Comparison of ENCODE assay signal across 26 cellular contexts in genomic region chr2:129491251-129491817, GRCh38.
"Had no signal": no experiment of that assay in that cellular context is flagged by ENCODE, and none has a peak within 500 bp of the region (broad histone marks: within the 10 kb centered on the region; RNA-seq: fewer than 3 reads in every experiment).

No MANE protein-coding gene starts in this region.

- H3K9me3 Mint-ChIP-seq: T-helper 1 cell treated with Interleukin-12 subunit alpha and Interleukin-12 subunit beta and Interleukin-4 antibody, amounts not matched to agents 30 μg/mL and 1 μg/mL, for 36 hours; WTC11 had no signal

- H3K9me3 ChIP-seq: ascending aorta, body of pancreas, MG63, SJSA1 had no signal

- H3K36me3 Mint-ChIP-seq: activated naive CD4-positive, alpha-beta T cell treated with anti-CD3 and anti-CD28 coated beads, Interleukin-2, amount 50 U/mL, for 72 hours; WTC11 had no signal

- H3K4me1 Mint-ChIP-seq: activated naive CD8-positive, alpha-beta T cell treated with anti-CD3 and anti-CD28 coated beads, Interleukin-2, amount 50 U/mL, for 24 hours; WTC11 had no signal

- H3K4me1 ChIP-seq: ascending aorta, body of pancreas, SJSA1 had no signal

- H3K4me3 ChIP-seq: ascending aorta, body of pancreas, MG63, SJSA1 had no signal

- H3K4me3 Mint-ChIP-seq: activated CD8-positive, alpha-beta T cell treated with anti-CD3 and anti-CD28 coated beads, Interleukin-2, amount 10 ng/mL, durations not matched to agents 7 days and 5 days; activated naive CD8-positive, alpha-beta T cell treated with anti-CD3 and anti-CD28 coated beads, Interleukin-2, amount 50 U/mL, for 24 hours; T-helper 1 cell treated with Interleukin-12 subunit alpha and Interleukin-12 subunit beta and Interleukin-4 antibody, amounts not matched to agents 30 μg/mL and 1 μg/mL, for 36 hours; WTC11 had no signal

- H3K36me3 ChIP-seq: ascending aorta, MG63, SJSA1 had no signal

- H3K27ac Mint-ChIP-seq: activated CD8-positive, alpha-beta T cell treated with anti-CD3 and anti-CD28 coated beads, Interleukin-2, amount 10 ng/mL, durations not matched to agents 7 days and 5 days; activated naive CD4-positive, alpha-beta T cell treated with anti-CD3 and anti-CD28 coated beads, Interleukin-2, amount 50 U/mL, for 72 hours; activated naive CD8-positive, alpha-beta T cell treated with anti-CD3 and anti-CD28 coated beads, Interleukin-2, amount 50 U/mL, for 24 hours; T-helper 1 cell treated with Interleukin-12 subunit alpha and Interleukin-12 subunit beta and Interleukin-4 antibody, amounts not matched to agents 30 μg/mL and 1 μg/mL, for 36 hours; WTC11 had no signal

- H3K27me3 ChIP-seq: ascending aorta, body of pancreas, MG63, SJSA1 had no signal

- H3K27ac ChIP-seq: ascending aorta, body of pancreas, SJSA1 had no signal

- DNase-seq: activated CD4-positive, alpha-beta T cell treated with anti-CD3 and anti-CD28 coated beads for 48 hours; activated CD4-positive, alpha-beta T cell treated with anti-CD3 and anti-CD28 coated beads, Interleukin-2, amount 50 U/mL, for 4 hours; activated CD4-positive, CD25-positive, alpha-beta regulatory T cell treated with anti-CD3 and anti-CD28 coated beads, Interleukin-2, amount 50 U/mL, for 72 hours; activated CD8-positive, alpha-beta memory T cell treated with anti-CD3 and anti-CD28 coated beads, Interleukin-2, amount 50 U/mL, for 48 hours; activated CD8-positive, alpha-beta T cell treated with anti-CD3 and anti-CD28 coated beads, Interleukin-2, amount 10 ng/mL, durations not matched to agents 7 days and 5 days; activated naive CD8-positive, alpha-beta T cell treated with anti-CD3 and anti-CD28 coated beads, Interleukin-2, amount 50 U/mL, for 24 hours; activated T-cell treated with anti-CD3 and anti-CD28 coated beads, Interleukin-2, amount 50 U/mL, for 1 hour; amniotic stem cell; body of pancreas; central memory CD4-positive, alpha-beta T cell; MG63; MV-4-11; NCI-H1092 treated with DMSO at 0.1 percent for 48 hours; NCI-H1436; NCI-H1694 treated with DMSO at 0.1 percent for 48 hours; NCI-H2029 treated with DMSO at 0.1 percent for 48 hours; NCI-H345; NCI-H510A; NCI-H526 treated with DMSO at 0.1 percent for 48 hours; NK-92 treated with Interleukin-12 subunit alpha and Interleukin-12 subunit beta, amount 100 ng/mL, for 24 hours; SHP77 had no signal
